ENCODE assay signal across 13 cellular contexts in genomic region chr4:104447346-104447745, GRCh38. TPM values are rescaled to one million over a fixed set of nuclear protein-coding genes. Genes with fewer than 3 reads are reported as not detected.
"Had no signal": no experiment of that assay in that cellular context is flagged by ENCODE, and none has a peak within 500 bp of the region (broad histone marks: within the 10 kb centered on the region; RNA-seq: fewer than 3 reads in every experiment).

No MANE protein-coding gene starts in this region.

- H3K27ac ChIP-seq: pancreas, transverse colon had no signal

- H3K36me3 Mint-ChIP-seq: stimulated activated memory B cell treated with anti-CD40 and anti-IgM and Interleukin-4, amounts not matched to agents 10 μg/mL and 1 μg/mL and 100 μg/mL, for 72 hours had no signal

- H3K4me3 ChIP-seq: pancreas, transverse colon had no signal

- H3K4me3 Mint-ChIP-seq: activated CD4-positive, alpha-beta T cell treated with anti-CD3 and anti-CD28 coated beads for 36 hours; activated CD8-positive, alpha-beta T cell treated with anti-CD3 and anti-CD28 coated beads for 36 hours; activated naive CD8-positive, alpha-beta T cell treated with anti-CD3 and anti-CD28 coated beads, Interleukin-2, amount 50 U/mL, for 24 hours; nephron; stimulated activated memory B cell treated with anti-CD40 and anti-IgM and Interleukin-4, amounts not matched to agents 10 μg/mL and 1 μg/mL and 100 μg/mL, for 72 hours had no signal

- DNase-seq: activated CD4-positive, alpha-beta T cell treated with anti-CD3 and anti-CD28 coated beads for 36 hours; activated CD8-positive, alpha-beta memory T cell treated with anti-CD3 and anti-CD28 coated beads, Interleukin-2, amount 50 U/mL, for 4 hours; activated CD8-positive, alpha-beta T cell treated with anti-CD3 and anti-CD28 coated beads for 36 hours; activated naive CD4-positive, alpha-beta T cell treated with Interleukin-2 at 50 U/mL for 16 hours; activated naive CD8-positive, alpha-beta T cell treated with anti-CD3 and anti-CD28 coated beads, Interleukin-2, amount 50 U/mL, for 24 hours; left colon; mammary epithelial cell; pancreas; small intestine; T-helper 9 cell; transverse colon had no signal

- H3K27me3 ChIP-seq: pancreas, transverse colon had no signal

- H3K4me1 Mint-ChIP-seq: activated CD4-positive, alpha-beta T cell treated with anti-CD3 and anti-CD28 coated beads for 36 hours; activated naive CD8-positive, alpha-beta T cell treated with anti-CD3 and anti-CD28 coated beads, Interleukin-2, amount 50 U/mL, for 24 hours; nephron; stimulated activated memory B cell treated with anti-CD40 and anti-IgM and Interleukin-4, amounts not matched to agents 10 μg/mL and 1 μg/mL and 100 μg/mL, for 72 hours had no signal

- H3K9me3 Mint-ChIP-seq: activated CD8-positive, alpha-beta T cell treated with anti-CD3 and anti-CD28 coated beads for 36 hours; activated naive CD8-positive, alpha-beta T cell treated with anti-CD3 and anti-CD28 coated beads, Interleukin-2, amount 50 U/mL, for 24 hours; nephron; stimulated activated memory B cell treated with anti-CD40 and anti-IgM and Interleukin-4, amounts not matched to agents 10 μg/mL and 1 μg/mL and 100 μg/mL, for 72 hours had no signal

- ATAC-seq: activated CD4-positive, alpha-beta T cell treated with anti-CD3 and anti-CD28 coated beads for 36 hours; activated CD8-positive, alpha-beta T cell treated with anti-CD3 and anti-CD28 coated beads for 36 hours; activated naive CD8-positive, alpha-beta T cell treated with anti-CD3 and anti-CD28 coated beads, Interleukin-2, amount 50 U/mL, for 24 hours; left colon; pancreas; stimulated activated memory B cell treated with anti-CD40 and anti-IgM and Interleukin-4, amounts not matched to agents 10 μg/mL and 1 μg/mL and 100 μg/mL, for 72 hours had no signal

- H3K27ac Mint-ChIP-seq: activated CD4-positive, alpha-beta T cell treated with anti-CD3 and anti-CD28 coated beads for 36 hours; activated CD8-positive, alpha-beta T cell treated with anti-CD3 and anti-CD28 coated beads for 36 hours; activated naive CD8-positive, alpha-beta T cell treated with anti-CD3 and anti-CD28 coated beads, Interleukin-2, amount 50 U/mL, for 24 hours; nephron; stimulated activated memory B cell treated with anti-CD40 and anti-IgM and Interleukin-4, amounts not matched to agents 10 μg/mL and 1 μg/mL and 100 μg/mL, for 72 hours had no signal

- H3K4me1 ChIP-seq: pancreas had no signal

- H3K9me3 ChIP-seq: pancreas, transverse colon had no signal

- H3K27me3 Mint-ChIP-seq: activated CD4-positive, alpha-beta T cell treated with anti-CD3 and anti-CD28 coated beads for 36 hours; activated CD8-positive, alpha-beta T cell treated with anti-CD3 and anti-CD28 coated beads for 36 hours; activated naive CD8-positive, alpha-beta T cell treated with anti-CD3 and anti-CD28 coated beads, Interleukin-2, amount 50 U/mL, for 24 hours; stimulated activated memory B cell treated with anti-CD40 and anti-IgM and Interleukin-4, amounts not matched to agents 10 μg/mL and 1 μg/mL and 100 μg/mL, for 72 hours had no signal

- H3K36me3 ChIP-seq: pancreas, transverse colon had no signal

RNA-seq across cellular contexts. Expression of gene CXXC4, which starts 47.3 kb away (rescaled TPM):
- total RNA-seq: activated CD4-positive, alpha-beta T cell treated with anti-CD3 and anti-CD28 coated beads for 36 hours; activated CD8-positive, alpha-beta T cell treated with anti-CD3 and anti-CD28 coated beads for 36 hours had no signal
- polyA plus RNA-seq: mammary epithelial cell had no signal
